Comparison of ENCODE assay signal across 8 cellular contexts in the genomic region with DNA sequence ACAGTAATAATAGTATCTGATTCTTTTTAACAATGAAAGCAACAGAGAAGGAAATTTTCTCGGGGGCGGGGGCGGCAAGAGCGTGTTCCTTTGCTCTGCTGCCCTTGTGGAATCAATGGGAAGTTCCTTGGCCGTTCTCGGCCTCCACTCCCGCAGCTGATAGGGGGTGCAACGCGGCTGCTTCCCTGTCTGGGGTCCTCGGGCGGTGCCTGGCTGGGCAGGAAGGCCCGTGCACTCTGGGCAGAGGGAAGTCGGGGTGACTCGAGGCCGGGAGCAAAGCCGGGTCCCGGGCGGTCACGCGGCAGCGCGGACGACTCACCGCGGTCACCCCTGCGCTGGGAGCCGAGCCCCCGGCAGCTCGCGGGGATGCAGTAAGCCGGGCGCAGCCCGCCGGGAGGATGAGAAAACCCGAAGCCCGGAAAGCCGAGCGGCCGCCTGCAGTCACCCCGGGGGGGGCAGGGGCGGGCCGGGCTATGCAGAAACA. TPM values are rescaled to one million over a fixed set of nuclear protein-coding genes. Genes with fewer than 3 reads are reported as not detected.
DNase-seq lines count a peak whose midpoint lies in the region; ATAC-seq and TF ChIP-seq lines count a peak whose summit lies in the region.

No MANE protein-coding gene starts in this region.

- no peak for TF ChIP-seq POLR2A in lower leg skin (IDR thresholded peaks at IDR 0.05)

- H2AK5ac ChIP-seq in neuronal stem cell (ENCODE audit: low read depth, low read length): peak overlapping the region; percentile 95

- peak overlapping the region; percentile 96 for H3K18ac ChIP-seq in neuronal stem cell (ENCODE audit: low read length)

- H3K79me1 ChIP-seq in neuronal stem cell (ENCODE audit: low read depth, low read length): peaks cover 14% of the 10 kb centered on the region

- H3K27ac ChIP-seq in DND-41 (ENCODE audit: low read length): no peak overlapping the region
- peak overlapping the region; percentile 51 for H3K27ac ChIP-seq in HUES48 (ENCODE audit: low read depth, low read length)
- H3K27ac ChIP-seq in dorsolateral prefrontal cortex: peak overlapping the region in 26 of 59 donors; percentile 5 to 72 (median 38)
- no peak overlapping the region for H3K27ac ChIP-seq in neuronal stem cell (replicated peaks; ENCODE audit: low read length)

- H3K9ac ChIP-seq in DND-41 (ENCODE audit: low read depth, low read length) (peak overlapping the region; percentile 32; the same call in 1 of the 2 replicates), HUES48 (ENCODE audit: low read depth, low read length) (no peak overlapping the region), neuronal stem cell (ENCODE audit: low read depth, low read length, poor library complexity) (peak overlapping the region; percentile 81)

- H3K79me2 ChIP-seq in DND-41 (ENCODE audit: insufficient read depth, low read length): no peaks in the 10 kb centered on the region

- H4K20me1 ChIP-seq in DND-41 (ENCODE audit: insufficient read depth, low read length): peaks cover 43% of the 10 kb centered on the region

- H3K36me3 ChIP-seq in DND-41 (ENCODE audit: insufficient read depth, low read length) (no peaks in the 10 kb centered on the region), HUES48 (ENCODE audit: control insufficient read depth, insufficient read depth, low read length) (peaks cover 14% of the 10 kb centered on the region; the same call in 1 of the 2 replicates), neuronal stem cell (replicated peaks in 1 of 2; ENCODE audit: control insufficient read depth in 2 of 2, insufficient read depth in 2 of 2, low read length in 2 of 2) (peaks cover 8 to 54% of the 10 kb centered on the region in 2 donors), mucosa of descending colon (ENCODE audit: low read depth) (no peaks in the 10 kb centered on the region)

- H3K9me3 ChIP-seq in DND-41 (ENCODE audit: insufficient read depth, low read length, severe bottlenecking): no peaks in the 10 kb centered on the region
- H3K9me3 ChIP-seq in HUES48 (ENCODE audit: control insufficient read depth, insufficient read depth, low read length): no peaks in the 10 kb centered on the region
- H3K9me3 ChIP-seq in neuronal stem cell (replicated peaks in 1 of 2; ENCODE audit: control insufficient read depth in 2 of 2, insufficient read depth in 1 of 2, low read depth in 1 of 2, low read length in 2 of 2): peaks cover 0 to 2% of the 10 kb centered on the region in 2 donors
- no peaks in the 10 kb centered on the region for H3K9me3 ChIP-seq in mucosa of descending colon

- no peak overlapping the region for H2BK120ac ChIP-seq in neuronal stem cell (ENCODE audit: low read depth, low read length)

- H2BK5ac ChIP-seq in neuronal stem cell (ENCODE audit: low read length): peak overlapping the region; percentile 53

- H2AFZ ChIP-seq in DND-41 (ENCODE audit: low read depth, low read length): no peak overlapping the region; the same call in 1 of the 2 replicates
- H2AFZ ChIP-seq in neuronal stem cell (ENCODE audit: low read length): no peak overlapping the region

- no CpG with 5 or more reads among the region's 42 CpGs for WGBS in neuronal stem cell (ENCODE audit: extremely low coverage in 2 of 2, insufficient read length in 2 of 2, insufficient replicate concordance in 1 of 2), 2 donors
- 0 to 1% methylated on average over 19 to 30 of the region's 42 CpGs for WGBS in lower leg skin, 2 donors

- H3K4me2 ChIP-seq in DND-41 (ENCODE audit: insufficient read depth, low read length): peak overlapping the region; percentile 94
- H3K4me2 ChIP-seq in neuronal stem cell (ENCODE audit: insufficient read depth, low read length, poor library complexity, severe bottlenecking): peak overlapping the region; percentile 98

- intact Hi-C loops in dorsolateral prefrontal cortex (cut with DNase I) (no loop called here), mucosa of descending colon (cut with DNase I, micrococcal nuclease) (no loop called here), lower leg skin (cut with DNase I; ENCODE audit: low total_unique reads) (no loop called here)

- H4K8ac ChIP-seq in neuronal stem cell (ENCODE audit: low read depth, low read length): no peak overlapping the region

- ATAC-seq in DND-41 (ENCODE audit: insufficient read depth, low read depth) (peak; percentile 43; the same call in 2 of the 3 replicates), mucosa of descending colon (no peak)

- peak overlapping the region; percentile 89 for H2BK15ac ChIP-seq in neuronal stem cell (ENCODE audit: low read length)

- H3K14ac ChIP-seq in neuronal stem cell (ENCODE audit: low read length): peak overlapping the region; percentile 71

- H3K23ac ChIP-seq in neuronal stem cell (ENCODE audit: low read depth, low read length, poor library complexity): peak overlapping the region; percentile 73

- peak overlapping the region; percentile 58 for H2BK12ac ChIP-seq in neuronal stem cell (ENCODE audit: low read length)

- peaks cover 27% of the 10 kb centered on the region for H3K27me3 ChIP-seq in DND-41 (ENCODE audit: insufficient read depth, low read length, poor library complexity)
- H3K27me3 ChIP-seq in HUES48 (ENCODE audit: control insufficient read depth, insufficient read depth, low read length): peaks cover 9% of the 10 kb centered on the region
- peaks cover 0 to 12% (median 0%) of the 10 kb centered on the region in 45 donors for H3K27me3 ChIP-seq in dorsolateral prefrontal cortex
- H3K27me3 ChIP-seq in neuronal stem cell (ENCODE audit: control insufficient read depth in 3 of 3, insufficient read depth in 3 of 3, low read depth in 1 of 3, low read length in 3 of 3): no peaks in the 10 kb centered on the region

- H3K4me1 ChIP-seq in DND-41 (ENCODE audit: insufficient read depth, low read length) (peaks cover 17% of the 10 kb centered on the region), HUES48 (ENCODE audit: control insufficient read depth, insufficient read depth, low read length) (peaks cover 6% of the 10 kb centered on the region; the same call in 1 of the 2 replicates), neuronal stem cell (ENCODE audit: control insufficient read depth in 2 of 2, insufficient read depth in 1 of 2, low read depth in 1 of 2, low read length in 2 of 2) (peaks cover 15 to 16% of the 10 kb centered on the region in 2 donors), mucosa of descending colon (ENCODE audit: low read depth) (peaks cover 27% of the 10 kb centered on the region)

- peak overlapping the region in 1 of 2 experiments; percentile 60; a peak in 3 of 4 replicates for H3K4me3 ChIP-seq in DND-41 (ENCODE audit: low read depth in 1 of 2, low read length in 2 of 2)
- peak overlapping the region; percentile 76 for H3K4me3 ChIP-seq in HUES48 (ENCODE audit: low read depth, low read length)
- H3K4me3 ChIP-seq in dorsolateral prefrontal cortex: peak overlapping the region; percentile 41 to 81 (median 70)
- peak overlapping the region; percentile 90 to 96 for H3K4me3 ChIP-seq in neuronal stem cell (ENCODE audit: low read length in 2 of 2)
- H3K4me3 ChIP-seq in mucosa of descending colon: no peak overlapping the region
- H3K4me3 ChIP-seq in lower leg skin (ENCODE audit: low read depth, poor library complexity, severe bottlenecking): no peak overlapping the region

- no peak overlapping the region for H4K91ac ChIP-seq in neuronal stem cell (ENCODE audit: low read depth, low read length, poor library complexity)

- no peak overlapping the region for H3K4ac ChIP-seq in neuronal stem cell (ENCODE audit: low read length)

- no peak for TF ChIP-seq CTCF in DND-41 (IDR thresholded peaks at IDR 0.05; ENCODE audit: borderline replicate concordance, extremely low read depth, low read length, poor library complexity, severe bottlenecking)
- TF ChIP-seq CTCF in dorsolateral prefrontal cortex (IDR thresholded peaks at IDR 0.05 in 54 of 56, conservative IDR thresholded peaks at IDR 0.05 in 2 of 56; ENCODE audit: low read depth in 1 of 56, partially characterized antibody in 56 of 56): peak in 1 of 56 donors; percentile 10
- no peak for TF ChIP-seq CTCF in mucosa of descending colon (IDR thresholded peaks at IDR 0.05)
- TF ChIP-seq CTCF in lower leg skin (IDR thresholded peaks at IDR 0.05): no peak

- DNase-seq in DND-41 (no peak), dorsolateral prefrontal cortex (no peak), neuronal stem cell (ENCODE audit: low spot score) (no peak), mucosa of descending colon (no peak), mucosa of gallbladder (ENCODE audit: low spot score) (no peak), lower leg skin (ENCODE audit: low spot score in 2 of 2) (no peak)
- DNase-seq in activated CD4-positive, alpha-beta T cell treated with anti-CD3 and anti-CD28 coated beads for 4 hours: no peak

RNA-seq across cellular contexts. Expression of a gene that starts 2.5 kb away (rescaled TPM):
- total RNA-seq in dorsolateral prefrontal cortex (100 to 1,000 TPM in 118 of 120 experiments, 10 to 100 TPM in 2; 84.2 to 380 (median 212) TPM), mucosa of descending colon (10 to 100 TPM in 1 of 3 donors, 1 to 10 TPM in 2; 1.8 to 26.8 (median 7.5) TPM), mucosa of gallbladder (9.5 TPM), lower leg skin (1 to 10 TPM; 1.9 to 7.4 (median 3.9) TPM)
- 121 TPM for polyA plus RNA-seq in neuronal stem cell (2013, experiment 1 of 2)
- 119 TPM for polyA plus RNA-seq in neuronal stem cell (2013, experiment 2 of 2)

RNA-seq across cellular contexts. Expression of a gene that starts 7.0 kb away (rescaled TPM):
- total RNA-seq in dorsolateral prefrontal cortex (10 to 100 TPM in 21 of 120 experiments, 1 to 10 TPM in 99; 3.8 to 24.0 (median 7.3) TPM), mucosa of descending colon (1 to 10 TPM; 4.1 to 4.8 (median 4.3) TPM), mucosa of gallbladder (8.1 TPM), lower leg skin (1 to 10 TPM; 3.4 to 6.5 (median 4.5) TPM)
- 2.1 TPM for polyA plus RNA-seq in neuronal stem cell (2013, experiment 1 of 2)
- 2.1 TPM for polyA plus RNA-seq in neuronal stem cell (2013, experiment 2 of 2)

RNA-seq across cellular contexts. Expression of a gene that starts 22.9 kb away (rescaled TPM):
- total RNA-seq in dorsolateral prefrontal cortex (100 to 1,000 TPM in 99 of 120 experiments, 10 to 100 TPM in 21; 81.6 to 155 (median 110) TPM), mucosa of descending colon (10 to 100 TPM; 25.2 to 45.4 (median 31.9) TPM), mucosa of gallbladder (68.6 TPM), lower leg skin (10 to 100 TPM; 73.6 to 86.0 (median 83.7) TPM)
- polyA plus RNA-seq in neuronal stem cell (2013, experiment 1 of 2): 52.9 TPM
- polyA plus RNA-seq in neuronal stem cell (2013, experiment 2 of 2): 52.2 TPM

RNA-seq across cellular contexts. Expression of a gene that starts 52.2 kb away (rescaled TPM):
- 100 to 1,000 TPM; 172 to 346 (median 233) TPM for total RNA-seq in dorsolateral prefrontal cortex
- 136 TPM for polyA plus RNA-seq in neuronal stem cell (2013, experiment 1 of 2)
- 136 TPM for polyA plus RNA-seq in neuronal stem cell (2013, experiment 2 of 2)
- 100 to 1,000 TPM; 179 to 217 (median 212) TPM for total RNA-seq in mucosa of descending colon
- 175 TPM for total RNA-seq in mucosa of gallbladder
- total RNA-seq in lower leg skin: 100 to 1,000 TPM; 132 to 197 (median 147) TPM

Comparison
In these comparisons a context has a peak if more than half of its experiments do, and no peak if none do; other contexts are left out.
1. H3K4me3 ChIP-seq: peak in HUES48 (single experiment), dorsolateral prefrontal cortex (59 of 59) and neuronal stem cell (2 of 2); none in mucosa of descending colon (single experiment) and lower leg skin (single experiment).